Comparison of ENCODE assay signal across 13 cellular contexts in the genomic region with DNA sequence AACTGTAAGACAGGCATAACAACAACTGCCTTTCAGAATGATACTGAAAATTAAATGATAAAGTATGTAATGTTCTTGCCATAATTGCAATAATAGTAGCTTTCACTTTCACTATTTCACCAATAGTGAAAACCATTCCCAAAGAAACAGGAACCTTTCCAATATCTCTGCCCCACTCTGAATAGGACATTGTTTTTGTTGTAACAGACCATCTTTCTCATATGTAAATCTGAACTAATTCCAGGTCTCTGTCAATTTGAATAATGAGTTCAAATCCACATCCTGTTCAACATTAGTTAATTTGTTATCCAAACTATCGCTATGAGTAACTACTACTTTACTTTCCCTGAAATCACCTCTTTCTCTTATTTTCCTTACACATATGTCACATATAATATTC.
DNase-seq lines count a peak whose midpoint lies in the region; ATAC-seq and TF ChIP-seq lines count a peak whose summit lies in the region.
"Had no signal": no experiment of that assay in that cellular context is flagged by ENCODE, and none has a peak within 500 bp of the region (broad histone marks: within the 10 kb centered on the region; RNA-seq: fewer than 3 reads in every experiment).

No MANE protein-coding gene starts in this region.

- H3K4me3 Mint-ChIP-seq in brain (peak overlapping the region in 2 of 5 experiments; percentile 37 to 58), nephron progenitor cell (no peak overlapping the region)
- H3K4me3 Mint-ChIP-seq in stimulated activated memory B cell treated with anti-CD40 and anti-IgM and Interleukin-4, amounts not matched to agents 10 μg/mL and 1 μg/mL and 100 μg/mL, for 72 hours: peak overlapping the region; percentile 19
- H3K4me3 Mint-ChIP-seq in CD8-positive, alpha-beta memory T cell: no peak overlapping the region
- H3K4me3 Mint-ChIP-seq: activated T-cell treated with anti-CD3 and anti-CD28 coated beads, Interleukin-2, amount 50 U/mL, for 4 hours had no signal

- peaks cover 35% of the 10 kb centered on the region for H3K4me1 Mint-ChIP-seq in brain
- peaks cover 15% of the 10 kb centered on the region for H3K4me1 Mint-ChIP-seq in stimulated activated memory B cell treated with anti-CD40 and anti-IgM and Interleukin-4, amounts not matched to agents 10 μg/mL and 1 μg/mL and 100 μg/mL, for 72 hours
- H3K4me1 Mint-ChIP-seq in nephron progenitor cell: peaks cover 6% of the 10 kb centered on the region
- peaks cover 6 to 16% (median 7%) of the 10 kb centered on the region in 3 donors for H3K4me1 Mint-ChIP-seq in CD8-positive, alpha-beta memory T cell

- H3K9me3 Mint-ChIP-seq in brain (peaks cover 4 to 8% (median 6%) of the 10 kb centered on the region in 5 experiments), nephron progenitor cell (no peaks in the 10 kb centered on the region)
- H3K9me3 Mint-ChIP-seq in stimulated activated memory B cell treated with anti-CD40 and anti-IgM and Interleukin-4, amounts not matched to agents 10 μg/mL and 1 μg/mL and 100 μg/mL, for 72 hours: peaks cover 5% of the 10 kb centered on the region
- peaks cover 0 to 5% (median 0%) of the 10 kb centered on the region in 5 donors for H3K9me3 Mint-ChIP-seq in CD8-positive, alpha-beta memory T cell

- H3K36me3 Mint-ChIP-seq in brain (peaks cover 7% of the 10 kb centered on the region), nephron progenitor cell (ENCODE audit: low read depth) (peaks cover 7% of the 10 kb centered on the region)
- peaks cover 16% of the 10 kb centered on the region for H3K36me3 Mint-ChIP-seq in stimulated activated memory B cell treated with anti-CD40 and anti-IgM and Interleukin-4, amounts not matched to agents 10 μg/mL and 1 μg/mL and 100 μg/mL, for 72 hours
- peaks cover 5 to 30% (median 5%) of the 10 kb centered on the region in 3 donors for H3K36me3 Mint-ChIP-seq in CD8-positive, alpha-beta memory T cell

- 43 to 63% (median 54%) methylated on average over 1 of the region's 1 CpG for WGBS in heart left ventricle, 4 donors

- no peaks in the 10 kb centered on the region for H3K9me3 ChIP-seq in heart left ventricle
- H3K9me3 ChIP-seq in CD8-positive, alpha-beta memory T cell (ENCODE audit: low read length): no peaks in the 10 kb centered on the region

- H3K27ac Mint-ChIP-seq in brain (peak overlapping the region in 3 of 5 experiments; percentile 3 to 62 (median 39)), nephron progenitor cell (no peak overlapping the region)
- no peak overlapping the region for H3K27ac Mint-ChIP-seq in stimulated activated memory B cell treated with anti-CD40 and anti-IgM and Interleukin-4, amounts not matched to agents 10 μg/mL and 1 μg/mL and 100 μg/mL, for 72 hours
- H3K27ac Mint-ChIP-seq in CD8-positive, alpha-beta memory T cell: peak overlapping the region in 1 of 8 donors; percentile 0

- H3K27ac ChIP-seq in heart left ventricle: peak overlapping the region in 3 of 12 donors; percentile 33 to 68 (median 41)
- H3K27ac ChIP-seq in CD8-positive, alpha-beta memory T cell (ENCODE audit: low read depth, low read length): no peak overlapping the region

- no peak for ATAC-seq in heart left ventricle
- ATAC-seq in left cardiac atrium: no peak
- ATAC-seq in stimulated activated memory B cell treated with anti-CD40 and anti-IgM and Interleukin-4, amounts not matched to agents 10 μg/mL and 1 μg/mL and 100 μg/mL, for 72 hours: no peak
- ATAC-seq in GM18868 (IDR thresholded peaks at IDR 0.05; ENCODE audit: unreplicated experiment): no peak
- ATAC-seq: activated T-cell treated with anti-CD3 and anti-CD28 coated beads, Interleukin-2, amount 50 U/mL, for 4 hours had no signal

- CTCF ChIA-PET in CD8-positive, alpha-beta memory T cell (lab: Charles Lee): interaction anchor here (0.9 kb wide), 1 partner anchor 503 kb away, joined by 3 read pairs; no protein-coding TSS in a partner anchor

- H3K4me1 ChIP-seq in heart left ventricle: peaks cover 0 to 14% (median 0%) of the 10 kb centered on the region in 12 donors
- H3K4me1 ChIP-seq in CD8-positive, alpha-beta memory T cell (ENCODE audit: insufficient read depth, low read length): no peaks in the 10 kb centered on the region

- POLR2A ChIA-PET in CD8-positive, alpha-beta memory T cell (lab: Charles Lee): no interaction called here

- H3K27me3 Mint-ChIP-seq in brain (no peaks in the 10 kb centered on the region), nephron progenitor cell (ENCODE audit: low read depth, poor library complexity) (peaks cover 3% of the 10 kb centered on the region)
- H3K27me3 Mint-ChIP-seq in stimulated activated memory B cell treated with anti-CD40 and anti-IgM and Interleukin-4, amounts not matched to agents 10 μg/mL and 1 μg/mL and 100 μg/mL, for 72 hours: no peaks in the 10 kb centered on the region
- H3K27me3 Mint-ChIP-seq in CD8-positive, alpha-beta memory T cell: no peaks in the 10 kb centered on the region

- H3K36me3 ChIP-seq in heart left ventricle: no peaks in the 10 kb centered on the region
- H3K36me3 ChIP-seq in CD8-positive, alpha-beta memory T cell (ENCODE audit: insufficient read depth, low read length): no peaks in the 10 kb centered on the region

- TF ChIP-seq POLR2A in heart left ventricle (IDR thresholded peaks at IDR 0.05): no peak

- H3K27me3 ChIP-seq in heart left ventricle: no peaks in the 10 kb centered on the region
- H3K27me3 ChIP-seq in CD8-positive, alpha-beta memory T cell (ENCODE audit: insufficient read depth, low read length, poor library complexity, severe bottlenecking): no peaks in the 10 kb centered on the region

- TF ChIP-seq CTCF in heart left ventricle (IDR thresholded peaks at IDR 0.05): no peak
- no peak for TF ChIP-seq CTCF in brain (conservative IDR thresholded peaks at IDR 0.05)
- TF ChIP-seq CTCF in nephron progenitor cell (IDR thresholded peaks at IDR 0.05): no peak

- peak overlapping the region in 9 of 12 donors; percentile 6 to 46 (median 27) for H3K4me3 ChIP-seq in heart left ventricle
- no peak overlapping the region for H3K4me3 ChIP-seq in CD8-positive, alpha-beta memory T cell (ENCODE audit: low read length)

- intact Hi-C loops in heart left ventricle (cut with DNase I) (no loop called here), left cardiac atrium (cut with DNase I) (no loop called here)

- DNase-seq in heart left ventricle: no peak
- DNase-seq in left cardiac atrium: no peak
- peak; percentile 9 for DNase-seq in iris pigment epithelial cell (ENCODE audit: low read depth)
- DNase-seq in nephron progenitor cell: no peak
- DNase-seq in CD8-positive, alpha-beta memory T cell: no peak
- DNase-seq: activated CD4-positive, CD25-positive, alpha-beta regulatory T cell; activated T-cell treated with anti-CD3 and anti-CD28 coated beads, Interleukin-2, amount 50 U/mL, for 4 hours; DMS 273 treated with DMSO at 0.1 percent for 48 hours; NCI-H1417; NCI-H82 had no signal

Comparison
In these comparisons a context has a peak if more than half of its experiments do, and no peak if none do; other contexts are left out.
1. H3K27ac Mint-ChIP-seq: peak in brain (3 of 5); none in stimulated activated memory B cell treated with anti-CD40 and anti-IgM and Interleukin-4, amounts not matched to agents 10 μg/mL and 1 μg/mL and 100 μg/mL, for 72 hours (single experiment) and nephron progenitor cell (single experiment).